In the genomic region with DNA sequence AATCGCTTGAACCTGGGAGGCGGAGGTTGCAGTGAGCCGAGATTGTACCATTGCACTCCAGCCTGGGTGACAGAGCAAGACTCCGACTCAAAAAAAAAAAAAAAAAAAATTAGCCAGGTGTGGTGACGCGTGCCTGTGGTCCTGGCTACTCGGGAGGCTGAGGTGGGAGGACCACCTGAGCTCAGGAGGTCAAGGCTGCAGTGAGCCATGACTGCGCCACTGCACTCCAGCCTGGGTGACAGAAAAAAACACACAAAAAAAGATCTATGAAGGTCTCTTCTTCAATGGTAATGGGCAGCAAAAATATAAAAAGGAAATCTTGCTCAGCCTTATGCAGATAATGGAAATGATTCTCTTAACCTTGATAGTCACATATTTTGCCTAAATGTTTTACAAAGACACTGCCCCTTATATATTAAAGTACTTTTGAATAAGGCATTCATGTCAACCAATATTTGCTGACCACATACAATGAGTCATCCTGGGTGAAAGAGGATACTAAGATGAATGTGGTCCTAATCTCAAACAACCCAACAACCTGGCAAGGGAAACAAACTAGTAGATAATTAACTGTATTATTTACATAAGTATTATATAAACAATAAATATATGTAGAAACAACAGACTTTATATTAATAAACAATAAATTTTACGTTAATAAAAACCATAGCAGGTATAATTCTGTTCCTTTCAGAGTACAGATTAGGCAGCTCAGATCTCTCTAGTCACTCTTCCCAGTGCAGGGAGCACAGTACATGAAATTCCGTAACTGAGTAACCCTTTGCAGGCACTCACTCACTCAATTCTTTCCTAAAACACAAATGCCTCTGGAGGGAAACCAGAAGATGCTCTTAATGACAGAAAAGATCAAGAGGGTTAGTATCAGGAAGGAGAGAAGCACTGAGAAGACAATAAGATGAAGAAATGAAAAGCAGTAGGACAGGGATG, we compare ENCODE assay signal across 14 cellular contexts. TPM values are rescaled to one million over a fixed set of nuclear protein-coding genes. Genes with fewer than 3 reads are reported as not detected.
DNase-seq lines count a peak whose midpoint lies in the region; ATAC-seq, FAIRE-seq and TF ChIP-seq lines count a peak whose summit lies in the region.
"Had no signal": no experiment of that assay in that cellular context is flagged by ENCODE, and none has a peak within 500 bp of the region (broad histone marks: within the 10 kb centered on the region; RNA-seq: fewer than 3 reads in every experiment).

No MANE protein-coding gene starts in this region.

- H3K27me3 ChIP-seq in astrocyte (ENCODE audit: insufficient read depth, low read length) (no peaks in the 10 kb centered on the region), colonic mucosa (no peaks in the 10 kb centered on the region)

- H3K9me3 ChIP-seq in astrocyte (ENCODE audit: insufficient read depth, low read depth, low read length): no peaks in the 10 kb centered on the region
- H3K9me3 ChIP-seq in colonic mucosa: no peaks in the 10 kb centered on the region

- no peak overlapping the region for H2AFZ ChIP-seq in astrocyte (ENCODE audit: low read depth, low read length)

- H3K4me1 ChIP-seq in astrocyte (ENCODE audit: insufficient read depth, low read length): peaks cover 5% of the 10 kb centered on the region
- H3K4me1 ChIP-seq in colonic mucosa: no peaks in the 10 kb centered on the region

- peak; percentile 5 for FAIRE-seq in astrocyte (lab: Jason Lieb, UNC)
- FAIRE-seq: A204.1 had no signal

- no peak overlapping the region for H3K4me3 Mint-ChIP-seq in astrocyte (ENCODE audit: unreplicated experiment)
- H3K4me3 Mint-ChIP-seq: activated CD8-positive, alpha-beta memory T cell treated with anti-CD3 and anti-CD28 coated beads, Interleukin-2, amount 10 ng/mL, durations not matched to agents 7 days and 5 days had no signal

- H3K4me1 Mint-ChIP-seq in astrocyte (ENCODE audit: low read depth, unreplicated experiment): peaks cover 18% of the 10 kb centered on the region

- H3K79me2 ChIP-seq in astrocyte (ENCODE audit: insufficient read depth, low read length): peaks cover 37% of the 10 kb centered on the region

- H3K4me3 ChIP-seq in astrocyte (ENCODE audit: insufficient read depth, low read depth, low read length) (no peak overlapping the region), colonic mucosa (no peak overlapping the region)

- H3K27ac ChIP-seq in astrocyte (ENCODE audit: low read depth, low read length) (no peak overlapping the region), colonic mucosa (no peak overlapping the region)

- peaks cover 5% of the 10 kb centered on the region for H4K20me1 ChIP-seq in astrocyte (ENCODE audit: insufficient read depth, low read length)

- DNase-seq in NCI-H146 treated with DMSO at 0.1 percent for 48 hours (lab: John Stamatoyannopoulos, UW; ENCODE audit: unreplicated experiment) (peak; percentile 4), NCI-H146 (lab: John Stamatoyannopoulos, UW) (no peak), HuH-7 (ENCODE audit: low spot score) (peak; percentile 66), astrocyte (ENCODE audit: low read depth) (peak; percentile 67), myocyte (ENCODE audit: low read depth) (peak; percentile 73), T-helper 1 cell (no peak), colonic mucosa (no peak)
- DNase-seq: activated CD8-positive, alpha-beta memory T cell treated with anti-CD3 and anti-CD28 coated beads, Interleukin-2, amount 10 ng/mL, durations not matched to agents 7 days and 5 days; aorta; left colon; NCI-H1105; stimulated activated CD4-positive, alpha-beta T cell treated with anti-CD3 and anti-CD28 coated beads, Interleukin-12 subunit alpha, Interleukin-12 subunit beta, amount 100 ng/mL, for 4 hours had no signal

- H3K9me3 Mint-ChIP-seq in astrocyte (ENCODE audit: unreplicated experiment): no peaks in the 10 kb centered on the region

- H3K4me2 ChIP-seq in astrocyte (ENCODE audit: low read length): peak overlapping the region; percentile 36

- no peak for ATAC-seq in HG03159 (IDR thresholded peaks at IDR 0.05; ENCODE audit: unreplicated experiment)
- ATAC-seq: activated CD8-positive, alpha-beta memory T cell treated with anti-CD3 and anti-CD28 coated beads, Interleukin-2, amount 10 ng/mL, durations not matched to agents 7 days and 5 days; left colon had no signal

- no peak for TF ChIP-seq CTCF in astrocyte (IDR thresholded peaks at IDR 0.05; ENCODE audit: insufficient read depth, low read depth, low read length)
- no peak for TF ChIP-seq CTCF in colonic mucosa (IDR thresholded peaks at IDR 0.05)

- H3K27me3 Mint-ChIP-seq in astrocyte (ENCODE audit: low read depth, unreplicated experiment): no peaks in the 10 kb centered on the region
- H3K27me3 Mint-ChIP-seq: activated CD8-positive, alpha-beta memory T cell treated with anti-CD3 and anti-CD28 coated beads, Interleukin-2, amount 10 ng/mL, durations not matched to agents 7 days and 5 days had no signal

- H3K36me3 ChIP-seq in astrocyte (ENCODE audit: insufficient read depth, low read length) (peaks cover 39% of the 10 kb centered on the region), colonic mucosa (no peaks in the 10 kb centered on the region)

- intact Hi-C loops in colonic mucosa (cut with DNase I): no loop called here

- H3K27ac Mint-ChIP-seq in astrocyte (ENCODE audit: unreplicated experiment): no peak overlapping the region
- H3K27ac Mint-ChIP-seq: activated CD8-positive, alpha-beta memory T cell treated with anti-CD3 and anti-CD28 coated beads, Interleukin-2, amount 10 ng/mL, durations not matched to agents 7 days and 5 days had no signal

- H3K9ac ChIP-seq in astrocyte (ENCODE audit: low read length) (no peak overlapping the region), colonic mucosa (ENCODE audit: low read depth in 2 of 2, low read length in 2 of 2) (no peak overlapping the region)

- H3K36me3 Mint-ChIP-seq in astrocyte (ENCODE audit: low read depth, unreplicated experiment): peaks cover 8% of the 10 kb centered on the region

RNA-seq across cellular contexts. Expression of a gene that starts 8.1 kb away (rescaled TPM):
- 217 and 229 TPM in 2 replicates for total RNA-seq in astrocyte
- total RNA-seq in myocyte: 89.6 and 272 TPM in 2 replicates
- 1,878 TPM for polyA plus RNA-seq in myocyte (2012)
- 100 to 1,000 TPM; 235 to 288 TPM for total RNA-seq in colonic mucosa

Comparison
In these comparisons a context has a peak if more than half of its experiments do, and no peak if none do; other contexts are left out.
1. DNase-seq: peak in NCI-H146 treated with DMSO at 0.1 percent for 48 hours (single experiment), HuH-7 (single experiment), astrocyte (single experiment) and myocyte (single experiment); none in NCI-H146 (single experiment), T-helper 1 cell (0 of 5) and colonic mucosa (single experiment).